In genomic region chr5:56328753-56329560, GRCh38 we compare ENCODE assay signal across 9 cellular contexts.
DNase-seq lines count a peak whose midpoint lies in the region; ATAC-seq and TF ChIP-seq lines count a peak whose summit lies in the region.
"Had no signal": no experiment of that assay in that cellular context is flagged by ENCODE, and none has a peak within 500 bp of the region (broad histone marks: within the 10 kb centered on the region; RNA-seq: fewer than 3 reads in every experiment).

No MANE protein-coding gene starts in this region.

- H3K36me3 Mint-ChIP-seq in activated CD8-positive, alpha-beta T cell treated with anti-CD3 and anti-CD28 coated beads for 36 hours (ENCODE audit: low read depth), result peaks cover 9% of the 10 kb centered on the region

- ATAC-seq in GM19025 (IDR thresholded peaks at IDR 0.05; ENCODE audit: low read depth, unreplicated experiment) (peak; percentile 54), HG03354 (IDR thresholded peaks at IDR 0.05; ENCODE audit: poor library complexity, severe bottlenecking, unreplicated experiment) (peak; percentile 39), left lung (peak; percentile 80)
- ATAC-seq in activated CD8-positive, alpha-beta T cell treated with anti-CD3 and anti-CD28 coated beads for 36 hours, result peak; percentile 72

- H3K9me3 ChIP-seq in left lung (no peaks in the 10 kb centered on the region), HAP-1 (no peaks in the 10 kb centered on the region)
- H3K9me3 ChIP-seq: neutrophil had no signal

- H3K27me3 ChIP-seq in left lung, result no peaks in the 10 kb centered on the region
- H3K27me3 ChIP-seq in HAP-1 (ENCODE audit: low read depth), result no peaks in the 10 kb centered on the region

- in situ Hi-C loops in HAP-1 (cut with MboI; ENCODE audit: low sequenced_read_pairs), result no loop called here

- H3K27me3 Mint-ChIP-seq in activated CD8-positive, alpha-beta T cell treated with anti-CD3 and anti-CD28 coated beads for 36 hours, result no peaks in the 10 kb centered on the region

- peak overlapping the region; percentile 94 for H3K27ac Mint-ChIP-seq in activated CD8-positive, alpha-beta T cell treated with anti-CD3 and anti-CD28 coated beads for 36 hours

- H3K4me3 Mint-ChIP-seq in activated CD8-positive, alpha-beta T cell treated with anti-CD3 and anti-CD28 coated beads for 36 hours, result peak overlapping the region; percentile 41

- no peak overlapping the region for H3K4me3 ChIP-seq in left lung
- no peak overlapping the region for H3K4me3 ChIP-seq in HAP-1

- peaks cover 4% of the 10 kb centered on the region for H3K9me3 Mint-ChIP-seq in activated CD8-positive, alpha-beta T cell treated with anti-CD3 and anti-CD28 coated beads for 36 hours

- no peak for TF ChIP-seq CTCF in activated CD8-positive, alpha-beta T cell treated with anti-CD3 and anti-CD28 coated beads for 36 hours (IDR thresholded peaks at IDR 0.05)
- TF ChIP-seq CTCF in left lung (IDR thresholded peaks at IDR 0.05), result no peak

- H3K36me3 ChIP-seq in left lung (no peaks in the 10 kb centered on the region), HAP-1 (replicated peaks) (no peaks in the 10 kb centered on the region)
- H3K36me3 ChIP-seq: neutrophil had no signal

- CTCF ChIA-PET in activated CD8-positive, alpha-beta T cell treated with anti-CD3 and anti-CD28 coated beads for 36 hours (lab: Charles Lee), result interaction anchor here (0.9 to 2.2 kb wide), 6 partner anchors 8 to 509 kb away, joined by 3 to 7 read pairs (median 5); no protein-coding TSS in a partner anchor

- intact Hi-C loops in activated CD8-positive, alpha-beta T cell treated with anti-CD3 and anti-CD28 coated beads for 36 hours (cut with micrococcal nuclease), result loop anchor here (5.0 kb wide), 1 partner anchor 488 kb away; the partner anchor contains the start of gene MAP3K1
- intact Hi-C loops in left lung (cut with DNase I), result no loop called here

- H3K27ac ChIP-seq in left lung, result no peak overlapping the region
- H3K27ac ChIP-seq: neutrophil had no signal

- peaks cover 56% of the 10 kb centered on the region for H3K4me1 Mint-ChIP-seq in activated CD8-positive, alpha-beta T cell treated with anti-CD3 and anti-CD28 coated beads for 36 hours (ENCODE audit: low read depth)

- DNase-seq in activated CD8-positive, alpha-beta T cell treated with anti-CD3 and anti-CD28 coated beads for 36 hours, result peak; percentile 72
- DNase-seq in left lung, result no peak
- DNase-seq in NCI-H2081 treated with DMSO at 0.1 percent for 48 hours (lab: John Stamatoyannopoulos, UW), result no peak
- no peak for DNase-seq in cerebellar nuclear complex (lab: John Stamatoyannopoulos, UW)
- DNase-seq in NCI-H1417 treated with DMSO at 0.1 percent for 48 hours (lab: John Stamatoyannopoulos, UW), result no peak
- no peak for DNase-seq in HAP-1 (ENCODE audit: low spot score in 2 of 2)

- H3K4me1 ChIP-seq in left lung (no peaks in the 10 kb centered on the region), HAP-1 (no peaks in the 10 kb centered on the region)

- POLR2A ChIA-PET in activated CD8-positive, alpha-beta T cell treated with anti-CD3 and anti-CD28 coated beads for 36 hours (lab: Charles Lee), result interaction anchor here (0.6 to 1.7 kb wide), 10 partner anchors 8 to 392 kb away, joined by 3 to 7 read pairs (median 3); no protein-coding TSS in a partner anchor
